In genomic region chr1:182765416-182765815, GRCh38 we compare ENCODE assay signal across 27 cellular contexts.
"Had no signal": no experiment of that assay in that cellular context is flagged by ENCODE, and none has a peak within 500 bp of the region (broad histone marks: within the 10 kb centered on the region; RNA-seq: fewer than 3 reads in every experiment).

No MANE protein-coding gene starts in this region.

- H3K36me3 Mint-ChIP-seq: T-cell had no signal

- H3K27me3 ChIP-seq: adrenal gland, Peyer's patch, SJSA1 had no signal

- H3K36me3 ChIP-seq: adrenal gland, Peyer's patch, SJSA1 had no signal

- H3K27ac ChIP-seq: adrenal gland, KMS-11, Peyer's patch, RWPE1, SJSA1 had no signal

- H3K4me1 ChIP-seq: Peyer's patch, SJSA1 had no signal

- H3K4me2 ChIP-seq: KMS-11 had no signal

- DNase-seq: activated B cell treated with CpG ODN at 0.5 μM for 24 hours; activated CD4-positive, alpha-beta memory T cell treated with anti-CD3 and anti-CD28 coated beads, Interleukin-2, amount 10 ng/mL, durations not matched to agents 7 days and 5 days; activated CD4-positive, alpha-beta T cell treated with anti-CD3 and anti-CD28 coated beads for 1 hour; activated CD4-positive, alpha-beta T cell treated with anti-CD3 and anti-CD28 coated beads, Interleukin-2, amount 10 ng/mL, durations not matched to agents 24 days and 14 days; activated gamma-delta T cell; activated naive CD4-positive, alpha-beta T cell treated with anti-CD3 and anti-CD28 coated beads, Interleukin-2, amount 10 ng/mL, durations not matched to agents 7 days and 5 days; activated naive CD8-positive, alpha-beta T cell treated with anti-CD3 and anti-CD28 coated beads for 36 hours; activated T-cell treated with anti-CD3 and anti-CD28 coated beads for 4 hours; activated T-cell treated with anti-CD3 and anti-CD28 coated beads, Interleukin-2, amount 50 U/mL, for 48 hours; adrenal gland; anterior cingulate cortex; NCI-H1092; NCI-H1417 treated with DMSO at 0.1 percent for 48 hours; NCI-H187; NCI-H2081; NCI-H2227 treated with DMSO at 0.1 percent for 48 hours; NCI-H510A; NCI-H526 treated with DMSO at 0.1 percent for 48 hours; Peyer's patch; SHP77; T-cell; T-helper 2 cell; T1000 had no signal

- H3K9ac ChIP-seq: KMS-11 had no signal

- H3K27ac Mint-ChIP-seq: activated B cell treated with CpG ODN at 0.5 μM for 24 hours; activated CD4-positive, alpha-beta memory T cell treated with anti-CD3 and anti-CD28 coated beads, Interleukin-2, amount 10 ng/mL, durations not matched to agents 7 days and 5 days; activated CD4-positive, alpha-beta T cell treated with anti-CD3 and anti-CD28 coated beads, Interleukin-2, amount 10 ng/mL, durations not matched to agents 24 days and 14 days; activated naive CD4-positive, alpha-beta T cell treated with anti-CD3 and anti-CD28 coated beads, Interleukin-2, amount 10 ng/mL, durations not matched to agents 7 days and 5 days; activated naive CD8-positive, alpha-beta T cell treated with anti-CD3 and anti-CD28 coated beads for 36 hours; activated T-helper 17 cell treated with anti-CD3 and anti-CD28 coated beads, Interleukin-2, amount 50 U/mL, for 72 hours; T-cell had no signal

- H3K4me3 Mint-ChIP-seq: activated B cell treated with CpG ODN at 0.5 μM for 24 hours; activated CD4-positive, alpha-beta memory T cell treated with anti-CD3 and anti-CD28 coated beads, Interleukin-2, amount 10 ng/mL, durations not matched to agents 7 days and 5 days; activated CD4-positive, alpha-beta T cell treated with anti-CD3 and anti-CD28 coated beads, Interleukin-2, amount 10 ng/mL, durations not matched to agents 24 days and 14 days; activated naive CD4-positive, alpha-beta T cell treated with anti-CD3 and anti-CD28 coated beads, Interleukin-2, amount 10 ng/mL, durations not matched to agents 7 days and 5 days; activated naive CD8-positive, alpha-beta T cell treated with anti-CD3 and anti-CD28 coated beads for 36 hours; activated T-helper 17 cell treated with anti-CD3 and anti-CD28 coated beads, Interleukin-2, amount 50 U/mL, for 72 hours; T-cell had no signal

- ATAC-seq: activated T-helper 17 cell treated with anti-CD3 and anti-CD28 coated beads, Interleukin-2, amount 50 U/mL, for 72 hours; T-cell had no signal

- H3K4me3 ChIP-seq: adrenal gland, Peyer's patch, SJSA1 had no signal

- H3K9me3 ChIP-seq: adrenal gland, SJSA1 had no signal

- H3K4me1 Mint-ChIP-seq: activated T-helper 17 cell treated with anti-CD3 and anti-CD28 coated beads, Interleukin-2, amount 50 U/mL, for 72 hours; T-cell had no signal
